Comparison of ENCODE assay signal across 8 cellular contexts in genomic region chr18:49814147-49814499, GRCh38. TPM values are rescaled to one million over a fixed set of nuclear protein-coding genes. Genes with fewer than 3 reads are reported as not detected.
DNase-seq lines count a peak whose midpoint lies in the region; ATAC-seq and TF ChIP-seq lines count a peak whose summit lies in the region.

No MANE protein-coding gene starts in this region.

- no peak for TF ChIP-seq CTCF in Panc1 (IDR thresholded peaks at IDR 0.05)
- no peak for TF ChIP-seq CTCF in adrenal gland (IDR thresholded peaks at IDR 0.05)
- TF ChIP-seq CTCF in hepatocyte (IDR thresholded peaks at IDR 0.05; ENCODE audit: poor library complexity), result no peak

- TF ChIP-seq POLR2A in adrenal gland (IDR thresholded peaks at IDR 0.05), result no peak

- H3K4me3 ChIP-seq in Panc1 (ENCODE audit: low read depth in 2 of 2, low read length in 2 of 2) (peak overlapping the region; percentile 78 to 79), adrenal gland (peak overlapping the region in 2 of 4 donors; percentile 47 to 60), hepatocyte (peak overlapping the region; percentile 79), skeletal muscle cell (ENCODE audit: low read depth, low read length) (peak overlapping the region; percentile 84)

- POLR2A ChIA-PET in Panc1 (lab: Charles Lee), result interaction anchor here (0.6 kb wide), 1 partner anchor 112 kb away, joined by 4 read pairs; no protein-coding TSS in a partner anchor

- H3K27ac ChIP-seq in Panc1 (ENCODE audit: low read length), result peak overlapping the region; percentile 74
- peak overlapping the region in 4 of 5 donors; percentile 52 to 96 (median 86) for H3K27ac ChIP-seq in adrenal gland
- H3K27ac ChIP-seq in hepatocyte, result peak overlapping the region; percentile 99

- no peaks in the 10 kb centered on the region for H4K20me1 ChIP-seq in hepatocyte (ENCODE audit: insufficient read depth, poor library complexity, severe bottlenecking)

- peak; percentile 24 for ATAC-seq in GM18870 (IDR thresholded peaks at IDR 0.05; ENCODE audit: unreplicated experiment)
- ATAC-seq in HG03378 (IDR thresholded peaks at IDR 0.05; ENCODE audit: unreplicated experiment), result peak; percentile 20
- peak; percentile 56 for ATAC-seq in Panc1

- H3K4me1 ChIP-seq in Panc1 (ENCODE audit: control insufficient read depth, insufficient read depth, low read length) (0 out of 2 replicates have a peak, but pooled peaks cover 5% of the 10 kb centered on the region), adrenal gland (replicated peaks in 1 of 2) (peaks cover 5 to 15% of the 10 kb centered on the region in 2 donors), hepatocyte (ENCODE audit: insufficient read depth) (peaks cover 17% of the 10 kb centered on the region)

- H3K79me2 ChIP-seq in hepatocyte, result peaks cover 56% of the 10 kb centered on the region

- no peaks in the 10 kb centered on the region for H3K9me3 ChIP-seq in Panc1 (ENCODE audit: control insufficient read depth, insufficient read depth, low read depth, low read length)
- H3K9me3 ChIP-seq in adrenal gland (replicated peaks in 1 of 3), result no peaks in the 10 kb centered on the region
- no peaks in the 10 kb centered on the region for H3K9me3 ChIP-seq in hepatocyte (ENCODE audit: low read depth)

- BruUV-seq in Panc1 (replicated peaks; lab: Mats Ljungman, UMichigan), result TSS peak; percentile 100

- in situ Hi-C loops in Panc1 (cut with HindIII; ENCODE audit: low pct_unique_long_range_greater_than_20kb, low sequenced_read_pairs), result no loop called here

- H3K27me3 ChIP-seq in Panc1 (ENCODE audit: control insufficient read depth, insufficient read depth, low read length), result no peaks in the 10 kb centered on the region
- H3K27me3 ChIP-seq in adrenal gland, result no peaks in the 10 kb centered on the region
- no peaks in the 10 kb centered on the region for H3K27me3 ChIP-seq in hepatocyte

- intact Hi-C loops in Panc1 (cut with micrococcal nuclease; ENCODE audit: unreplicated experiment) (no loop called here), adrenal gland (cut with DNase I) (no loop called here)

- CTCF ChIA-PET in Panc1 (lab: Charles Lee), result interaction anchor here (0.6 kb wide), 1 partner anchor 14 kb away, joined by 3 read pairs; no protein-coding TSS in a partner anchor

- peak overlapping the region; percentile 81 for H2AFZ ChIP-seq in hepatocyte

- DNase-seq in Ammon's horn (ENCODE audit: low spot score), result peak; percentile 54
- no peak for DNase-seq in Panc1 (ENCODE audit: low read depth, low spot score)
- peak; percentile 61 to 84 (median 71) for DNase-seq in adrenal gland
- DNase-seq in hepatocyte (ENCODE audit: low spot score), result peak; percentile 81
- DNase-seq in skeletal muscle cell (ENCODE audit: low read depth), result peak; percentile 48
- DNase-seq in HuH-7 (ENCODE audit: low spot score), result no peak

- H3K36me3 ChIP-seq in Panc1 (ENCODE audit: control insufficient read depth, insufficient read depth, low read length) (no peaks in the 10 kb centered on the region; the same call in 1 of the 2 replicates), adrenal gland (replicated peaks in 1 of 2) (no peaks in the 10 kb centered on the region), hepatocyte (replicated peaks; ENCODE audit: insufficient read depth, low read depth) (no peaks in the 10 kb centered on the region)

- H3K9me2 ChIP-seq in hepatocyte (replicated peaks; ENCODE audit: insufficient read depth), result no peaks in the 10 kb centered on the region

- peak overlapping the region; percentile 88 for H3K4me2 ChIP-seq in hepatocyte

- 0 to 1% (median 0%) methylated on average over 4 to 24 of the region's 24 CpGs for WGBS in adrenal gland, 4 donors
- WGBS in hepatocyte (ENCODE audit: low lambda C conversion rate, missing lambda C conversion rate), result under 1% methylated on average over 22 of the region's 24 CpGs

RNA-seq across cellular contexts. Expression of gene ACAA2, which starts 0.8 kb away (rescaled TPM):
- total RNA-seq in Panc1 (2021; ENCODE audit: unreplicated experiment), result 50.8 TPM
- 38.6 TPM for polyA plus RNA-seq in Panc1 (2012; ENCODE audit: insufficient read length)
- total RNA-seq in adrenal gland, result 100 to 1,000 TPM in 4 of 8 donors, 10 to 100 TPM in 4; 67.6 to 128 (median 105) TPM
- polyA plus RNA-seq in adrenal gland, result 100 to 1,000 TPM in 1 of 3 donors, 10 to 100 TPM in 2; 21.4 to 197 (median 29.3) TPM
- total RNA-seq in hepatocyte, result 154 and 174 TPM in 2 replicates
- polyA plus RNA-seq in hepatocyte, result 165 and 189 TPM in 2 replicates

Comparison
In these comparisons a context has a peak if more than half of its experiments do, and no peak if none do; other contexts are left out.
1. DNase-seq: peak in Ammon's horn (single experiment), adrenal gland (7 of 7), hepatocyte (single experiment) and skeletal muscle cell (single experiment); none in Panc1 (single experiment) and HuH-7 (single experiment).
2. Peak in every context shown above with its lines, with median percentiles within 50 percentile points of each other: ATAC-seq and H3K27ac ChIP-seq.